8 cellular contexts compared by ENCODE assay signal in genomic region chr6:30690403-30691207, GRCh38. TPM values are rescaled to one million over a fixed set of nuclear protein-coding genes. Genes with fewer than 3 reads are reported as not detected.
DNase-seq lines count a peak whose midpoint lies in the region; ATAC-seq and TF ChIP-seq lines count a peak whose summit lies in the region.

TSS of gene NRM (minus strand) at chr6:30690984. CDS start at chr6:30690974, 10 bp downstream.

- H3K4me3 ChIP-seq in ascending aorta (peak within 1 kb of the TSS; percentile 66 to 79), vagina (peak within 1 kb of the TSS; percentile 55 to 76)

- no peak for TF ChIP-seq CTCF in Calu3 (IDR thresholded peaks at IDR 0.05; ENCODE audit: unreplicated experiment)
- no peak for TF ChIP-seq CTCF in ascending aorta (IDR thresholded peaks at IDR 0.05)
- no peak for TF ChIP-seq CTCF in progenitor cell of endocrine pancreas (IDR thresholded peaks at IDR 0.05; ENCODE audit: unreplicated experiment)
- no peak for TF ChIP-seq CTCF in vagina (IDR thresholded peaks at IDR 0.05)

- H3K4me1 Mint-ChIP-seq in Calu3 (ENCODE audit: low read depth, unreplicated experiment) = peaks cover 67% of the 10 kb centered on the region
- H3K4me1 Mint-ChIP-seq in progenitor cell of endocrine pancreas (ENCODE audit: low read depth) = peaks cover 35% of the 10 kb centered on the region

- peak; percentile 93 for DNase-seq in Calu3
- peak; percentile 91 for DNase-seq in HCEC 1CT
- DNase-seq in NCI-H1930 (lab: John Stamatoyannopoulos, UW) = peak; percentile 66 to 85
- peak; percentile 46 to 92 for DNase-seq in ascending aorta (ENCODE audit: low spot score in 2 of 2)
- DNase-seq in left ventricle myocardium superior = peak; percentile 95
- DNase-seq in progenitor cell of endocrine pancreas (ENCODE audit: low spot score, unreplicated experiment) = peak; percentile 69
- DNase-seq in vagina (ENCODE audit: extremely low spot score in 2 of 2) = no peak

- H3K4me1 ChIP-seq in ascending aorta (peaks cover 7 to 31% of the 10 kb centered on the region in 2 donors), vagina (peaks cover 35% of the 10 kb centered on the region)

- no peaks in the 10 kb centered on the region for H3K9me3 Mint-ChIP-seq in Calu3 (ENCODE audit: low read depth, unreplicated experiment)
- no peaks in the 10 kb centered on the region for H3K9me3 Mint-ChIP-seq in progenitor cell of endocrine pancreas (ENCODE audit: low read depth)

- intact Hi-C loops in Calu3 (cut with micrococcal nuclease; ENCODE audit: unreplicated experiment) (loop anchor here (1.0 kb wide), 1 partner anchor 28 kb away; no protein-coding TSS in a partner anchor), ascending aorta (cut with DNase I) (loop anchor here (1.0 kb wide), 1 partner anchor 27 kb away; the partner anchor contains the start of gene MDC1), left ventricle myocardium superior (cut with micrococcal nuclease) (no loop called here), vagina (cut with DNase I) (no loop called here)
- intact Hi-C loops in T-helper 2 cell treated with Interferon-gamma antibody and Interleukin-4, amounts not matched to agents 100 ng/mL and 5 ng/mL, for 36 hours (cut with micrococcal nuclease) = no loop called here

- H3K27me3 Mint-ChIP-seq in Calu3 (ENCODE audit: unreplicated experiment) = no peaks in the 10 kb centered on the region
- H3K27me3 Mint-ChIP-seq in progenitor cell of endocrine pancreas = no peaks in the 10 kb centered on the region

- H3K36me3 ChIP-seq in ascending aorta = no peaks in the 10 kb centered on the region
- no peaks in the 10 kb centered on the region for H3K36me3 ChIP-seq in vagina

- H3K27ac ChIP-seq in ascending aorta (peak within 1 kb of the TSS; percentile 99), vagina (peak within 1 kb of the TSS; percentile 92)

- H3K36me3 Mint-ChIP-seq in Calu3 (ENCODE audit: insufficient read depth, unreplicated experiment) (peaks cover 53% of the 10 kb centered on the region), progenitor cell of endocrine pancreas (ENCODE audit: insufficient read depth) (no peaks in the 10 kb centered on the region)

- H3K27me3 ChIP-seq in ascending aorta = no peaks in the 10 kb centered on the region
- no peaks in the 10 kb centered on the region for H3K27me3 ChIP-seq in vagina

- BruUV-seq in Calu3 (replicated peaks; lab: Mats Ljungman, UMichigan) = no TSS peak

- H3K27ac Mint-ChIP-seq in Calu3 (ENCODE audit: unreplicated experiment) (peak within 1 kb of the TSS; percentile 38), progenitor cell of endocrine pancreas (peak within 1 kb of the TSS; percentile 92)

- H3K4me3 Mint-ChIP-seq in Calu3 (ENCODE audit: low read depth, unreplicated experiment) (peak within 1 kb of the TSS; percentile 74), progenitor cell of endocrine pancreas (ENCODE audit: low read depth) (peak within 1 kb of the TSS; percentile 92)

- ATAC-seq in left ventricle myocardium superior = peak; percentile 67

- H3K9me3 ChIP-seq in ascending aorta = no peaks in the 10 kb centered on the region
- H3K9me3 ChIP-seq in vagina = no peaks in the 10 kb centered on the region

- TF ChIP-seq POLR2A in vagina (IDR thresholded peaks at IDR 0.05) = no peak

- CTCF ChIA-PET in Calu3 (lab: Charles Lee) = interaction anchor here (1.0 to 2.4 kb wide), 4 partner anchors 8 to 31 kb away, joined by 3 to 12 read pairs (median 6); partner anchors contain the start of gene MDC1

RNA-seq across cellular contexts. Expression of gene NRM, which starts in this region (rescaled TPM):
- total RNA-seq in Calu3 (2022) (22.8 and 30.2 TPM in 2 replicates), ascending aorta (25.1 TPM), left ventricle myocardium superior (4.6 TPM), progenitor cell of endocrine pancreas (35.5 and 37.9 TPM in 2 replicates), vagina (6.1 TPM)
- total RNA-seq in T-helper 2 cell treated with Interferon-gamma antibody and Interleukin-4, amounts not matched to agents 100 ng/mL and 5 ng/mL, for 36 hours = 33.5 and 35.1 TPM in 2 replicates

Comparison
In these comparisons a context has a peak if more than half of its experiments do, and no peak if none do; other contexts are left out.
1. DNase-seq: peak in Calu3 (single experiment), HCEC 1CT (single experiment), NCI-H1930 (2 of 2), ascending aorta (2 of 2), left ventricle myocardium superior (single experiment) and progenitor cell of endocrine pancreas (single experiment); none in vagina (0 of 2).
2. intact Hi-C loops: an anchor here in Calu3 (1.0 kb wide) and ascending aorta (1.0 kb wide); none called in T-helper 2 cell treated with Interferon-gamma antibody and Interleukin-4, amounts not matched to agents 100 ng/mL and 5 ng/mL, for 36 hours, left ventricle myocardium superior and vagina.